Comparison of ENCODE assay signal across 21 cellular contexts in the genomic region with DNA sequence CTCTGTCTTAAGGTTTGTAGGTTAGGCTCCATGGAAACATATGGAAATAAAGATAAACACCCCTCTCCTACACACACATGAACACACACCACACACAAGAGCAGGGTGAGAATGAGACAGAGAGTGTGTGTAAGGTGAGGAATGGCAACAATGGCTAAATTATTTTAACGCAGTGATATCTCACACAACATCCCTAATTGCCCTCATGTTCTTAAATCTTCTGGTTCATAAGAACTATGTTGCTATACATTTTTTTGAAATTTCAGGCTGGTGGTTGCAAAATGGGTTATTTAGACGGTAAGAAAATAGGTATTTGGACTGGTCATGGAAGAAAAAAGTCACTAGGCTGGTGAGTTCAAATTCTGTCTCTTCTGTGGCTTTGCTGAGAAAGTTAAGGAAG.
"Had no signal": no experiment of that assay in that cellular context is flagged by ENCODE, and none has a peak within 500 bp of the region (broad histone marks: within the 10 kb centered on the region; RNA-seq: fewer than 3 reads in every experiment).

No MANE protein-coding gene starts in this region.

- H3K27me3 ChIP-seq: dorsolateral prefrontal cortex, esophagus squamous epithelium, gastrocnemius medialis, heart right ventricle, left lung had no signal

- H3K36me3 ChIP-seq: esophagus squamous epithelium, gastrocnemius medialis, heart right ventricle, left lung, lower lobe of right lung had no signal

- DNase-seq: dermis blood vessel endothelial cell; dorsolateral prefrontal cortex; effector CD4-positive, alpha-beta T cell; effector memory CD4-positive, alpha-beta T cell; esophagus squamous epithelium; foreskin melanocyte; gastrocnemius medialis; glutamatergic neuron; head of caudate nucleus; heart right ventricle; hippocampal formation; kidney; kidney glomerular epithelial cell; left lung; left ventricle myocardium superior; lower lobe of right lung; mesenchymal stem cell; mucosa of descending colon; naive B cell had no signal

- H3K27ac ChIP-seq: coronary artery, dorsolateral prefrontal cortex, esophagus squamous epithelium, gastrocnemius medialis, heart right ventricle, left lung, lower lobe of right lung had no signal

- H3K27me3 Mint-ChIP-seq: naive B cell had no signal

- H3K4me1 ChIP-seq: esophagus squamous epithelium, left lung had no signal

- ATAC-seq: gastrocnemius medialis, heart right ventricle, left lung, left ventricle myocardium superior, lower lobe of right lung, mucosa of descending colon had no signal

- H3K9me3 ChIP-seq: gastrocnemius medialis had no signal

- H3K27ac Mint-ChIP-seq: mesothelial cell of epicardium, naive B cell had no signal

- H3K4me3 Mint-ChIP-seq: mesothelial cell of epicardium, naive B cell had no signal

- H3K4me3 ChIP-seq: coronary artery, dorsolateral prefrontal cortex, esophagus squamous epithelium, gastrocnemius medialis, heart right ventricle, left lung, lower lobe of right lung, mucosa of descending colon had no signal

- H3K4me1 Mint-ChIP-seq: naive B cell had no signal
